ENCODE assay signal across 9 cellular contexts in the genomic region with DNA sequence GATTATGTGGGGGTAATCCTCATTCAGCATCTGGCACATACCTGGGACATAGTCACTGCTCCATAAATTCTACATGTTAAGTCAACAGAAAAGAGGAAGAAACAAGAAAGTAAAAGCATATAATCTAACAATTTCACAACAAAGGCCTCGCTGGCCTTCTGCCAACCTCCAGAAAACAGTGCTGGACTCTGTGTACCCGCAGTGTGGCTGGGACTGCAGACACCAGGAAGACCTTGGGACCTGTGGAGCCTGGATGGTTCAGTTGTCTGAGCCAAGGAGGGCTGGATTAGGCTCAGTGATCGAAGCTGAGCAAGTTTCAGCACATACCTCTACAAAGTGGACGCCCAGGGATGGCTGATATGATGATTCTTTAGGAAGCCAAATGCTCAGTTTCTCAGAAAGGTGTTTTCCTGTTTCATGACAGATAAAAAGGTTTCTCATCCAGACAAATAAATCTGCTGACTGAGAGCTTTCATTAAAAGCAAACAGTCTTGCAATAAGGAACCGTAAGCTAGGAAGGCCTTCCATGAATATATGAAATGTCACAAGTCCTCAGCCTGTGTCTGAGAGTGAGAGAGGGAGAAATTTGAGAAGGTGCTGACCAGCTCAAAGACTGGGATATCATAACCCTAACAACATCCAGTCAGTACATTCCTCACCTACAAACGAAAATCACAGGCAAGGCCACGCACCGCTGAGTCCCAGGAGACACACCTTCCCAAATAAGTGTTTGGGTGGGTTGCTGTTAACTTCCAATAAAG. TPM values are rescaled to one million over a fixed set of nuclear protein-coding genes. Genes with fewer than 3 reads are reported as not detected.
DNase-seq lines count a peak whose midpoint lies in the region; ATAC-seq and TF ChIP-seq lines count a peak whose summit lies in the region.
"Had no signal": no experiment of that assay in that cellular context is flagged by ENCODE, and none has a peak within 500 bp of the region (broad histone marks: within the 10 kb centered on the region; RNA-seq: fewer than 3 reads in every experiment).

No MANE protein-coding gene starts in this region.

- no peaks in the 10 kb centered on the region for H3K9me3 Mint-ChIP-seq in activated T-cell treated with anti-CD3 and anti-CD28 coated beads, Interleukin-2, amount 50 U/mL, for 72 hours
- no peaks in the 10 kb centered on the region for H3K9me3 Mint-ChIP-seq in mesothelial cell of epicardium

- H3K27ac ChIP-seq in cingulate gyrus (ENCODE audit: low read depth, low read length) (peak overlapping the region; percentile 88), upper lobe of right lung (peak overlapping the region; percentile 86)

- H3K27ac Mint-ChIP-seq in activated T-cell treated with anti-CD3 and anti-CD28 coated beads, Interleukin-2, amount 50 U/mL, for 72 hours = peak overlapping the region; percentile 97
- H3K27ac Mint-ChIP-seq in mesothelial cell of epicardium = peak overlapping the region; percentile 51

- peaks cover 94% of the 10 kb centered on the region for H3K4me1 ChIP-seq in upper lobe of right lung

- no peaks in the 10 kb centered on the region for H3K36me3 ChIP-seq in upper lobe of right lung

- peak overlapping the region; percentile 25 to 79 for H3K4me3 Mint-ChIP-seq in activated T-cell treated with anti-CD3 and anti-CD28 coated beads, Interleukin-2, amount 50 U/mL, for 72 hours
- no peak overlapping the region for H3K4me3 Mint-ChIP-seq in mesothelial cell of epicardium

- H3K36me3 Mint-ChIP-seq in activated T-cell treated with anti-CD3 and anti-CD28 coated beads, Interleukin-2, amount 50 U/mL, for 72 hours (ENCODE audit: insufficient read depth in 2 of 2) = peaks cover 4 to 5% of the 10 kb centered on the region in 2 donors
- H3K36me3 Mint-ChIP-seq in mesothelial cell of epicardium = no peaks in the 10 kb centered on the region

- peaks cover 96% of the 10 kb centered on the region for H3K4me1 Mint-ChIP-seq in activated T-cell treated with anti-CD3 and anti-CD28 coated beads, Interleukin-2, amount 50 U/mL, for 72 hours (ENCODE audit: low read depth)
- H3K4me1 Mint-ChIP-seq in mesothelial cell of epicardium = peaks cover 72% of the 10 kb centered on the region

- TF ChIP-seq CTCF in mesothelial cell of epicardium (IDR thresholded peaks at IDR 0.05; ENCODE audit: unreplicated experiment) (no peak), upper lobe of right lung (IDR thresholded peaks at IDR 0.05) (no peak)

- no peaks in the 10 kb centered on the region for H3K27me3 Mint-ChIP-seq in activated T-cell treated with anti-CD3 and anti-CD28 coated beads, Interleukin-2, amount 50 U/mL, for 72 hours (ENCODE audit: low read depth)
- H3K27me3 Mint-ChIP-seq in mesothelial cell of epicardium (ENCODE audit: low read depth) = no peaks in the 10 kb centered on the region

- no peak for DNase-seq in activated T-cell treated with anti-CD3 and anti-CD28 coated beads, Interleukin-2, amount 50 U/mL, for 72 hours
- no peak for DNase-seq in activated T-cell treated with anti-CD3 and anti-CD28 coated beads, Interleukin-2, amount 50 U/mL, for 1 hour
- DNase-seq in mesothelial cell of epicardium (ENCODE audit: low spot score in 2 of 2, unreplicated experiment in 2 of 2) (no peak), upper lobe of right lung (peak; percentile 72)
- no peak for DNase-seq in stimulated activated naive CD4-positive, alpha-beta T cell treated with Interleukin-2 at 50 U/mL for 16 hours (lab: John Stamatoyannopoulos, UW)
- DNase-seq: DND-41 had no signal

- intact Hi-C loops in upper lobe of right lung (cut with DNase I) = no loop called here

- no peak overlapping the region for H3K4me3 ChIP-seq in upper lobe of right lung

- no peaks in the 10 kb centered on the region for H3K9me3 ChIP-seq in upper lobe of right lung

- no peaks in the 10 kb centered on the region for H3K27me3 ChIP-seq in upper lobe of right lung

- peak in 1 of 2 donors; percentile 17 for ATAC-seq in activated T-cell treated with anti-CD3 and anti-CD28 coated beads, Interleukin-2, amount 50 U/mL, for 72 hours (replicated peaks in 1 of 2)
- peak; percentile 58 for ATAC-seq in upper lobe of right lung
- ATAC-seq in GM19324 (IDR thresholded peaks at IDR 0.05; ENCODE audit: low FRiP score, unreplicated experiment) = no peak
- no peak for ATAC-seq in GM18517 (IDR thresholded peaks at IDR 0.05; ENCODE audit: unreplicated experiment)

RNA-seq across cellular contexts. Expression of a gene that starts 48.4 kb away (rescaled TPM):
- total RNA-seq in activated T-cell treated with anti-CD3 and anti-CD28 coated beads, Interleukin-2, amount 50 U/mL, for 72 hours = 100 to 1,000 TPM; 336 to 373 TPM
- 192 to 209 TPM (median 204 TPM) in 3 replicates for total RNA-seq in mesothelial cell of epicardium
- total RNA-seq in upper lobe of right lung = 237 TPM
